Comparison of ENCODE assay signal across 10 cellular contexts in the genomic region with DNA sequence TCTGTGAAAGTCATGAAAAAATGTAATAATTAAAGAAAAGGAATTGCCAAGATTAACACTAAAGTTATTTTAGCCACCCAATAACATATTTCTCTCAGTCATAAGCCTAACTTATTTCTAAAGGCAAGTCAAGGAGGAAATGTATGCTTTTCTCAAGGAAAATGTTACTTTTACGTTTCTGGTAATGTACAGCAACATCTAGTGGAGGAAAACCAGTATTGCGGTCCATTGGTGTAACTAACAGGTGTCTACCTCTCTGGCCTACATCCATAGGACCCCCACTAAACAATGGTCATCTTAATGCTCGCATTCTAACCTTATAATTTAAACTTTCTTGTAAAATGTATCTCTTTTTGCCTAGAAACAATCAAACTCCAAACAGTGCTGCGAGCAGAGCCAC.
DNase-seq lines count a peak whose midpoint lies in the region; ATAC-seq and TF ChIP-seq lines count a peak whose summit lies in the region.
"Had no signal": no experiment of that assay in that cellular context is flagged by ENCODE, and none has a peak within 500 bp of the region (broad histone marks: within the 10 kb centered on the region; RNA-seq: fewer than 3 reads in every experiment).

No MANE protein-coding gene starts in this region.

- peak; percentile 11 for TF ChIP-seq CTCF in osteocyte (IDR thresholded peaks at IDR 0.05)

- H3K4me1 Mint-ChIP-seq in activated CD4-positive, alpha-beta T cell treated with anti-CD3 and anti-CD28 coated beads, Interleukin-2, amount 10 ng/mL, durations not matched to agents 24 days and 14 days, result no peaks in the 10 kb centered on the region
- H3K4me1 Mint-ChIP-seq in osteocyte (ENCODE audit: unreplicated experiment), result no peaks in the 10 kb centered on the region

- no peak overlapping the region for H3K4me3 Mint-ChIP-seq in activated CD4-positive, alpha-beta T cell treated with anti-CD3 and anti-CD28 coated beads, Interleukin-2, amount 10 ng/mL, durations not matched to agents 24 days and 14 days
- H3K4me3 Mint-ChIP-seq in osteocyte (ENCODE audit: unreplicated experiment), result no peak overlapping the region

- no peaks in the 10 kb centered on the region for H3K27me3 Mint-ChIP-seq in activated CD4-positive, alpha-beta T cell treated with anti-CD3 and anti-CD28 coated beads, Interleukin-2, amount 10 ng/mL, durations not matched to agents 24 days and 14 days
- peaks cover 10% of the 10 kb centered on the region for H3K27me3 Mint-ChIP-seq in osteocyte (ENCODE audit: unreplicated experiment)

- peak; percentile 5 for DNase-seq in activated CD4-positive, alpha-beta T cell treated with anti-CD3 and anti-CD28 coated beads for 48 hours
- no peak for DNase-seq in activated CD4-positive, alpha-beta T cell treated with anti-CD3 and anti-CD28 coated beads, Interleukin-2, amount 10 ng/mL, durations not matched to agents 24 days and 14 days
- DNase-seq in NAMALWA (ENCODE audit: low spot score) (peak; percentile 62), dermis blood vessel endothelial cell (peak; percentile 25), osteocyte (ENCODE audit: extremely low spot score, unreplicated experiment) (no peak), posterior cingulate gyrus (no peak), hypothalamus (lab: John Stamatoyannopoulos, UW) (no peak)
- DNase-seq: activated naive CD4-positive, alpha-beta T cell treated with Interleukin-2 at 50 U/mL for 16 hours; BE2C had no signal

- peaks cover 14% of the 10 kb centered on the region for H3K9me3 Mint-ChIP-seq in activated CD4-positive, alpha-beta T cell treated with anti-CD3 and anti-CD28 coated beads, Interleukin-2, amount 10 ng/mL, durations not matched to agents 24 days and 14 days
- H3K9me3 Mint-ChIP-seq in osteocyte (ENCODE audit: unreplicated experiment), result peaks cover 37% of the 10 kb centered on the region

- no peak for ATAC-seq in GM18519 (IDR thresholded peaks at IDR 0.05; ENCODE audit: low FRiP score, unreplicated experiment)

- intact Hi-C loops in activated CD4-positive, alpha-beta T cell treated with anti-CD3 and anti-CD28 coated beads, Interleukin-2, amount 10 ng/mL, durations not matched to agents 24 days and 14 days (cut with micrococcal nuclease), result loop anchor here (2.0 kb wide), 1 partner anchor 346 kb away; no protein-coding TSS in a partner anchor
- intact Hi-C loops in posterior cingulate gyrus (cut with DNase I), result loop anchor here (5.0 kb wide), 1 partner anchor 347 kb away; no protein-coding TSS in a partner anchor

- no peak overlapping the region for H3K27ac Mint-ChIP-seq in activated CD4-positive, alpha-beta T cell treated with anti-CD3 and anti-CD28 coated beads, Interleukin-2, amount 10 ng/mL, durations not matched to agents 24 days and 14 days
- H3K27ac Mint-ChIP-seq in osteocyte (ENCODE audit: unreplicated experiment), result no peak overlapping the region

- H3K36me3 Mint-ChIP-seq in activated CD4-positive, alpha-beta T cell treated with anti-CD3 and anti-CD28 coated beads, Interleukin-2, amount 10 ng/mL, durations not matched to agents 24 days and 14 days (ENCODE audit: low read depth), result no peaks in the 10 kb centered on the region
- peaks cover 2% of the 10 kb centered on the region for H3K36me3 Mint-ChIP-seq in osteocyte (ENCODE audit: unreplicated experiment)

Comparison
In these comparisons a context has a peak if more than half of its experiments do, and no peak if none do; other contexts are left out.
1. DNase-seq: peak in activated CD4-positive, alpha-beta T cell treated with anti-CD3 and anti-CD28 coated beads for 48 hours (single experiment), NAMALWA (single experiment) and dermis blood vessel endothelial cell (single experiment); none in activated CD4-positive, alpha-beta T cell treated with anti-CD3 and anti-CD28 coated beads, Interleukin-2, amount 10 ng/mL, durations not matched to agents 24 days and 14 days (single experiment), osteocyte (single experiment), posterior cingulate gyrus (0 of 10) and hypothalamus (0 of 51).